Comparison of ENCODE assay signal across 16 cellular contexts in genomic region chr6:36032245-36032644, GRCh38. TPM values are rescaled to one million over a fixed set of nuclear protein-coding genes. Genes with fewer than 3 reads are reported as not detected.
DNase-seq lines count a peak whose midpoint lies in the region; ATAC-seq lines count a peak whose summit lies in the region.
"Had no signal": no experiment of that assay in that cellular context is flagged by ENCODE, and none has a peak within 500 bp of the region (broad histone marks: within the 10 kb centered on the region; RNA-seq: fewer than 3 reads in every experiment).

No MANE protein-coding gene starts in this region.

- H3K4me1 Mint-ChIP-seq in stimulated activated naive CD8-positive, alpha-beta T cell treated with anti-CD3 and anti-CD28 coated beads, Interleukin-15, Interleukin-2, amounts not matched to agents 100 ng/mL and 50 ng/mL, for 24 hours (ENCODE audit: low read depth) = peaks cover 74% of the 10 kb centered on the region
- peaks cover 67 to 84% of the 10 kb centered on the region in 2 donors for H3K4me1 Mint-ChIP-seq in immature natural killer cell

- DNase-seq in stimulated activated naive CD8-positive, alpha-beta T cell treated with anti-CD3 and anti-CD28 coated beads, Interleukin-15, Interleukin-2, amounts not matched to agents 100 U/mL and 50 U/mL, for 24 hours = no peak
- DNase-seq in OCI-M1 (lab: John Stamatoyannopoulos, UW) (peak; percentile 46), immature natural killer cell (no peak), DMS114 treated with DMSO at 0.1 percent for 48 hours (lab: John Stamatoyannopoulos, UW; ENCODE audit: unreplicated experiment) (no peak), mesendoderm (no peak)
- DNase-seq: ACHN, lower lobe of right lung, NCI-H1105 treated with DMSO at 0.1 percent for 48 hours, NCI-H345, T-helper 1 cell had no signal

- no peak overlapping the region for H2BK15ac ChIP-seq in mesendoderm (replicated peaks; ENCODE audit: low read depth)

- no peaks in the 10 kb centered on the region for H3K9me3 Mint-ChIP-seq in stimulated activated naive CD8-positive, alpha-beta T cell treated with anti-CD3 and anti-CD28 coated beads, Interleukin-15, Interleukin-2, amounts not matched to agents 100 ng/mL and 50 ng/mL, for 24 hours
- no peaks in the 10 kb centered on the region for H3K9me3 Mint-ChIP-seq in immature natural killer cell

- no peak overlapping the region for H2BK120ac ChIP-seq in mesendoderm (ENCODE audit: low read depth, low read length)

- H3K56ac ChIP-seq in mesendoderm (ENCODE audit: low read length) = no peak overlapping the region

- H3K79me2 ChIP-seq in mesendoderm (ENCODE audit: control insufficient read depth, insufficient read depth, low read length) = peaks cover 41% of the 10 kb centered on the region

- H2AK5ac ChIP-seq in mesendoderm (ENCODE audit: low read length) = no peak overlapping the region

- H3K4me2 ChIP-seq in mesendoderm (ENCODE audit: low read length) = no peak overlapping the region

- no peak overlapping the region for H4K5ac ChIP-seq in mesendoderm (ENCODE audit: low read length)

- H3K18ac ChIP-seq in mesendoderm (ENCODE audit: low read length) = no peak overlapping the region

- no peak overlapping the region for H4K8ac ChIP-seq in mesendoderm (ENCODE audit: low read depth, low read length)

- H3K36me3 ChIP-seq in mesendoderm (ENCODE audit: control insufficient read depth, insufficient read depth, low read length) = no peaks in the 10 kb centered on the region
- H3K36me3 ChIP-seq: lower lobe of right lung, suprapubic skin had no signal

- no peak overlapping the region for H3K4me3 ChIP-seq in mesendoderm (ENCODE audit: low read length)
- H3K4me3 ChIP-seq: lower lobe of right lung, skin epidermis, suprapubic skin had no signal

- ATAC-seq in stimulated activated naive CD8-positive, alpha-beta T cell treated with anti-CD3 and anti-CD28 coated beads, Interleukin-15, Interleukin-2, amounts not matched to agents 100 U/mL and 50 U/mL, for 24 hours = no peak
- ATAC-seq in GM19324 (IDR thresholded peaks at IDR 0.05; ENCODE audit: low FRiP score, unreplicated experiment) (no peak), HG03159 (IDR thresholded peaks at IDR 0.05; ENCODE audit: unreplicated experiment) (no peak)
- ATAC-seq: lower lobe of right lung, Panc1 had no signal

- H3K4me1 ChIP-seq in mesendoderm (ENCODE audit: control insufficient read depth, low read depth, low read length) = no peaks in the 10 kb centered on the region

- no peak overlapping the region for H3K23ac ChIP-seq in mesendoderm (ENCODE audit: low read length)

- peaks cover 17% of the 10 kb centered on the region for H3K79me1 ChIP-seq in mesendoderm (ENCODE audit: low read length)

- no peak overlapping the region for H3K9ac ChIP-seq in mesendoderm (ENCODE audit: low read length)

- H3K27ac Mint-ChIP-seq in stimulated activated naive CD8-positive, alpha-beta T cell treated with anti-CD3 and anti-CD28 coated beads, Interleukin-15, Interleukin-2, amounts not matched to agents 100 ng/mL and 50 ng/mL, for 24 hours = peak overlapping the region; percentile 68
- peak overlapping the region in 4 of 6 donors; percentile 0 to 76 (median 41) for H3K27ac Mint-ChIP-seq in immature natural killer cell

- H3K27ac ChIP-seq in mesendoderm (ENCODE audit: low read depth, low read length) = no peak overlapping the region
- H3K27ac ChIP-seq: lower lobe of right lung, suprapubic skin had no signal

- no peak overlapping the region for H2BK5ac ChIP-seq in mesendoderm (ENCODE audit: low read length)

- H3K27me3 Mint-ChIP-seq in stimulated activated naive CD8-positive, alpha-beta T cell treated with anti-CD3 and anti-CD28 coated beads, Interleukin-15, Interleukin-2, amounts not matched to agents 100 ng/mL and 50 ng/mL, for 24 hours = no peaks in the 10 kb centered on the region
- H3K27me3 Mint-ChIP-seq in immature natural killer cell (ENCODE audit: low read depth in 3 of 3) = peaks cover 0 to 6% (median 5%) of the 10 kb centered on the region in 3 donors

- no peaks in the 10 kb centered on the region for H3K27me3 ChIP-seq in mesendoderm (ENCODE audit: insufficient read depth, low read length, poor library complexity)
- H3K27me3 ChIP-seq: suprapubic skin had no signal

- no peak overlapping the region for H3K4me3 Mint-ChIP-seq in stimulated activated naive CD8-positive, alpha-beta T cell treated with anti-CD3 and anti-CD28 coated beads, Interleukin-15, Interleukin-2, amounts not matched to agents 100 ng/mL and 50 ng/mL, for 24 hours
- H3K4me3 Mint-ChIP-seq in immature natural killer cell = peak overlapping the region in 4 of 5 donors; percentile 0 to 18 (median 6)

- H3K4ac ChIP-seq in mesendoderm (ENCODE audit: low read depth, low read length) = no peak overlapping the region

- no CpG with 5 or more reads among the region's 1 CpG for WGBS in mesendoderm (ENCODE audit: extremely low coverage, insufficient coverage, low lambda C conversion rate)

- H3K36me3 Mint-ChIP-seq in stimulated activated naive CD8-positive, alpha-beta T cell treated with anti-CD3 and anti-CD28 coated beads, Interleukin-15, Interleukin-2, amounts not matched to agents 100 ng/mL and 50 ng/mL, for 24 hours (ENCODE audit: low read depth) = peaks cover 15% of the 10 kb centered on the region
- peaks cover 0 to 3% (median 0%) of the 10 kb centered on the region in 3 donors for H3K36me3 Mint-ChIP-seq in immature natural killer cell

RNA-seq across cellular contexts. Expression of gene MAPK14, which starts 4.6 kb away (rescaled TPM):
- polyA plus RNA-seq in immature natural killer cell = 10 to 100 TPM; 34.4 to 71.8 (median 44.6) TPM
- 13.7 TPM for polyA plus RNA-seq in mesendoderm (2013, experiment 1 of 2)
- polyA plus RNA-seq in mesendoderm (2013, experiment 2 of 2) = 14.3 TPM

RNA-seq across cellular contexts. Expression of gene SLC26A8, which starts 7.8 kb away (rescaled TPM):
- polyA plus RNA-seq in immature natural killer cell = not detected
- polyA plus RNA-seq in mesendoderm (2013, experiment 1 of 2) = 0.21 TPM
- polyA plus RNA-seq in mesendoderm (2013, experiment 2 of 2) = 0.22 TPM
